Comparison of ENCODE assay signal across 15 cellular contexts in the genomic region with DNA sequence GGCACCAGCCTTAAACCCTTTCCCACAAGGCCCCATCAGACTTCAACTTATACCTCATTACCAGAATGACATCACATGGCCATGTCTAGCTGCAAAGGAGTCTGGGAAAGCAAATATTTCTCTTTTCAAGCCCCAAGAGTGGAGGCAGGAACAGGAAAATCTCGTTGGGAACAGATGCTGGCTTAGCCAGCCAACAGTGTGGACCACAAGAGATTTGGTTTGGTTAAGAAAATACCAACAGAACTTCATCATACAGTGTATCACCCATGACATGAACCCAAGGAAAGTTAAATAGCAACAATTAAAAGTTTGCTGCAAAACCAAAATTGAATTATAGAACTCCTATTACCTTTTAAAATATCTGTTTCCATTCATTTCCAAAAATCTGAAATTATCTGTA. TPM values are rescaled to one million over a fixed set of nuclear protein-coding genes. Genes with fewer than 3 reads are reported as not detected.
DNase-seq lines count a peak whose midpoint lies in the region; ATAC-seq, FAIRE-seq and TF ChIP-seq lines count a peak whose summit lies in the region.
"Had no signal": no experiment of that assay in that cellular context is flagged by ENCODE, and none has a peak within 500 bp of the region (broad histone marks: within the 10 kb centered on the region; RNA-seq: fewer than 3 reads in every experiment).

No MANE protein-coding gene starts in this region.

- no peak overlapping the region for H3K4ac ChIP-seq in IMR-90 (ENCODE audit: low read depth, low read length)

- H3K36me3 ChIP-seq in IMR-90 (ENCODE audit: control insufficient read depth, insufficient read depth, low read length) (no peaks in the 10 kb centered on the region), gastrocnemius medialis (no peaks in the 10 kb centered on the region)

- no peak overlapping the region for H3K27ac ChIP-seq in IMR-90 (ENCODE audit: insufficient read depth, low read length)
- H3K27ac ChIP-seq in gastrocnemius medialis, result peak overlapping the region; percentile 8 to 96 (median 84)
- H3K27ac ChIP-seq: C4-2B had no signal

- POLR2A ChIA-PET in IMR-90 (lab: Charles Lee; ENCODE audit: unreplicated experiment), result no interaction called here

- H2AK5ac ChIP-seq in IMR-90 (ENCODE audit: low read depth, low read length), result no peak overlapping the region

- no TSS peak for BruUV-seq in IMR-90 (replicated peaks; lab: Mats Ljungman, UMichigan)

- H2BK5ac ChIP-seq in IMR-90 (ENCODE audit: low read depth, low read length, poor library complexity, severe bottlenecking), result no peak overlapping the region

- H2BK20ac ChIP-seq in IMR-90 (ENCODE audit: low read depth, low read length), result no peak overlapping the region

- ATAC-seq in IMR-90 (ENCODE audit: low read depth), result no peak
- ATAC-seq in gastrocnemius medialis, result no peak
- ATAC-seq in GM18511 (IDR thresholded peaks at IDR 0.05; ENCODE audit: unreplicated experiment), result no peak
- ATAC-seq: GM12878, GM23338 had no signal

- no peak for FAIRE-seq in HTR-8/SVneo (lab: Jason Lieb, UNC)
- FAIRE-seq: GM12878, GM18507 had no signal

- H2AFZ ChIP-seq in IMR-90 (replicated peaks; ENCODE audit: low read length, poor library complexity), result no peak overlapping the region
- H2AFZ ChIP-seq: GM23338 had no signal

- H3K9ac ChIP-seq in IMR-90 (ENCODE audit: low read depth, low read length), result no peak overlapping the region

- no peak overlapping the region for H3K23ac ChIP-seq in IMR-90 (ENCODE audit: low read depth, low read length)

- no peak overlapping the region for H4K91ac ChIP-seq in IMR-90 (ENCODE audit: insufficient read depth, low read depth, low read length)

- peaks cover 5% of the 10 kb centered on the region; the same call in 1 of the 2 replicates for H3K9me1 ChIP-seq in IMR-90 (ENCODE audit: insufficient read depth, low read length)

- H3K4me3 ChIP-seq in IMR-90 (ENCODE audit: insufficient read depth, low read depth, low read length) (no peak overlapping the region), fibroblast of mammary gland (ENCODE audit: control insufficient read depth, low read depth, low read length) (no peak overlapping the region), gastrocnemius medialis (no peak overlapping the region)
- H3K4me3 ChIP-seq: GM12878, GM23338 had no signal

- no peaks in the 10 kb centered on the region for H3K27me3 ChIP-seq in IMR-90 (ENCODE audit: control insufficient read depth, insufficient read depth, low read length)
- no peaks in the 10 kb centered on the region for H3K27me3 ChIP-seq in gastrocnemius medialis

- TF ChIP-seq POLR2A in IMR-90 (IDR thresholded peaks at IDR 0.05; ENCODE audit: low read depth, low read length) (no peak), gastrocnemius medialis (IDR thresholded peaks at IDR 0.05) (no peak)

- no peak overlapping the region for H3K18ac ChIP-seq in IMR-90 (ENCODE audit: low read depth, low read length)

- TF ChIP-seq RAD21 in IMR-90 (IDR thresholded peaks at IDR 0.05; ENCODE audit: low read length), result no peak

- WGBS in IMR-90 (ENCODE audit: extremely low coverage in 2 of 2, insufficient read length in 1 of 2), 2 experiments, result no CpG with 5 or more reads among the region's 1 CpG

- no peak overlapping the region for H4K5ac ChIP-seq in IMR-90 (ENCODE audit: low read depth, low read length)

- dilution Hi-C loops in IMR-90 (cut with HindIII; ENCODE audit: low sequenced_read_pairs, unreplicated experiment), result no loop called here

- H2AK9ac ChIP-seq in IMR-90 (replicated peaks; ENCODE audit: low read depth, low read length, poor library complexity), result no peak overlapping the region

- peak; percentile 19 for DNase-seq in IMR-90
- DNase-seq in RPMI7951 (ENCODE audit: low read depth), result peak; percentile 25
- DNase-seq in fibroblast of mammary gland (ENCODE audit: low read depth), result peak; percentile 34
- no peak for DNase-seq in gastrocnemius medialis
- no peak for DNase-seq in HTR-8/SVneo (ENCODE audit: insufficient read length, low spot score)
- no peak for DNase-seq in NK-92 (lab: John Stamatoyannopoulos, UW; ENCODE audit: unreplicated experiment)
- DNase-seq in KBM-7, result no peak
- DNase-seq: CD4-positive, alpha-beta memory T cell; DMS79; H7 had no signal

- in situ Hi-C loops in IMR-90 (cut with MboI; ENCODE audit: low sequenced_read_pairs) (no loop called here), gastrocnemius medialis (cut with MboI; ENCODE audit: low sequenced_read_pairs in 4 of 4) (loop anchor here (5.0 to 10.0 kb wide), 5 partner anchors 75 to 143 kb away; no protein-coding TSS in a partner anchor), KBM-7 (cut with MboI; ENCODE audit: low pct_unique_long_range_greater_than_20kb, low sequenced_read_pairs) (no loop called here)

- H3K14ac ChIP-seq in IMR-90 (replicated peaks; ENCODE audit: low read depth, low read length), result no peak overlapping the region

- no peak overlapping the region for H2BK120ac ChIP-seq in IMR-90 (ENCODE audit: low read depth, low read length)

- H4K8ac ChIP-seq in IMR-90 (ENCODE audit: low read depth in 2 of 2, low read length in 2 of 2), result no peak overlapping the region

- intact Hi-C loops in IMR-90 (cut with micrococcal nuclease), result loop anchor here (5.0 kb wide), 4 partner anchors 48 to 497 kb away; no protein-coding TSS in a partner anchor
- intact Hi-C loops in gastrocnemius medialis (cut with DNase I; ENCODE audit: low total_unique reads), result loop anchor here (2.0 to 10.0 kb wide), 4 partner anchors 38 to 285 kb away; partner anchors contain the start of gene ST7

- no peak overlapping the region for H3K4me2 ChIP-seq in IMR-90 (ENCODE audit: low read depth, low read length)
- H3K4me2 ChIP-seq: GM23338 had no signal

- H3K79me1 ChIP-seq in IMR-90 (ENCODE audit: low read depth in 1 of 2, low read length in 2 of 2), result peaks cover 12 to 20% of the 10 kb centered on the region in 2 experiments; a peak in 3 of 4 replicates

- TF ChIP-seq CTCF in IMR-90 (conservative IDR thresholded peaks at IDR 0.05; ENCODE audit: low read depth, low read length), result no peak
- no peak for TF ChIP-seq CTCF in fibroblast of mammary gland (conservative IDR thresholded peaks at IDR 0.05; ENCODE audit: control insufficient read depth, insufficient read depth, low read depth, low read length)
- no peak for TF ChIP-seq CTCF in gastrocnemius medialis (IDR thresholded peaks at IDR 0.05 in 4 of 5, conservative IDR thresholded peaks at IDR 0.05 in 1 of 5)

- H3K4me1 ChIP-seq in IMR-90 (ENCODE audit: control insufficient read depth, insufficient read depth, low read length) (peaks cover 5% of the 10 kb centered on the region), gastrocnemius medialis (peaks cover 32 to 38% of the 10 kb centered on the region in 2 donors)

- no peak overlapping the region for H2BK15ac ChIP-seq in IMR-90 (ENCODE audit: low read depth, low read length)

- H3K9me3 ChIP-seq in IMR-90 (ENCODE audit: control insufficient read depth, insufficient read depth, low read length), result no peaks in the 10 kb centered on the region
- no peaks in the 10 kb centered on the region for H3K9me3 ChIP-seq in gastrocnemius medialis

- CTCF ChIA-PET in IMR-90 (lab: Yijun Ruan, JAX), result no interaction called here

- H4K20me1 ChIP-seq in IMR-90 (ENCODE audit: insufficient read depth, low read length), result no peaks in the 10 kb centered on the region

- no peak overlapping the region for H3K56ac ChIP-seq in IMR-90 (ENCODE audit: extremely low read depth, insufficient read depth, low read length)

TF ChIP-seq in IMR-90, 13 proteins besides CTCF, POLR2A, EP300 and RAD21:
- TF ChIP-seq, protein P1, sequence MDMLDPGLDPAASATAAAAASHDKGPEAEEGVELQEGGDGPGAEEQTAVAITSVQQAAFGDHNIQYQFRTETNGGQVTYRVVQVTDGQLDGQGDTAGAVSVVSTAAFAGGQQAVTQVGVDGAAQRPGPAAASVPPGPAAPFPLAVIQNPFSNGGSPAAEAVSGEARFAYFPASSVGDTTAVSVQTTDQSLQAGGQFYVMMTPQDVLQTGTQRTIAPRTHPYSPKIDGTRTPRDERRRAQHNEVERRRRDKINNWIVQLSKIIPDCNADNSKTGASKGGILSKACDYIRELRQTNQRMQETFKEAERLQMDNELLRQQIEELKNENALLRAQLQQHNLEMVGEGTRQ (IDR thresholded peaks at IDR 0.05; ENCODE audit: low read depth, low read length), result no peak
- TF ChIP-seq CHD1 (IDR thresholded peaks at IDR 0.05; ENCODE audit: low read depth, low read length) (no peak), BHLHE40 (IDR thresholded peaks at IDR 0.05; ENCODE audit: low read depth, low read length) (no peak), MXI1 (IDR thresholded peaks at IDR 0.05; ENCODE audit: borderline replicate concordance, low read depth, low read length) (no peak), CEBPB (IDR thresholded peaks at IDR 0.05; ENCODE audit: low read depth, low read length) (no peak), RFX5 (IDR thresholded peaks at IDR 0.05; ENCODE audit: low read depth, low read length) (no peak), NFE2L2 (IDR thresholded peaks at IDR 0.05; ENCODE audit: low read depth, low read length) (no peak), RCOR1 (IDR thresholded peaks at IDR 0.05; ENCODE audit: insufficient replicate concordance, low read length) (no peak), FOS (IDR thresholded peaks at IDR 0.05; ENCODE audit: low read depth, low read length) (no peak), MAZ (IDR thresholded peaks at IDR 0.05; ENCODE audit: borderline replicate concordance, low read depth, low read length) (no peak), MAFK (IDR thresholded peaks at IDR 0.05; ENCODE audit: low read depth, low read length) (no peak)
TF ChIP-seq in IMR-90: peak in this region for 0.

RNA-seq across cellular contexts. Expression of gene MET, which starts 2.2 kb away (rescaled TPM):
- total RNA-seq in IMR-90 (2012; rRNA removed) (68.0 and 84.6 TPM in 2 replicates), gastrocnemius medialis (10 to 100 TPM; 15.9 to 36.8 (median 28.7) TPM)
- polyA plus RNA-seq in IMR-90 (2012; rRNA removed), result 14.5 and 15.0 TPM in 2 replicates
- 7.0 and 7.9 TPM in 2 replicates for polyA plus RNA-seq in IMR-90 (2012; cell fraction: cytosol; rRNA removed)
- polyA plus RNA-seq in IMR-90 (2012; cell fraction: nucleus; rRNA removed; ENCODE audit: low replicate concordance), result 3.0 and 10.6 TPM in 2 replicates
- total RNA-seq in RPMI7951 (2014; rRNA removed; shearing (Covaris generic)), result 52.7 and 62.1 TPM in 2 replicates
- polyA plus RNA-seq: CD4-positive, alpha-beta memory T cell had no signal

Comparison
In these comparisons a context has a peak if more than half of its experiments do, and no peak if none do; other contexts are left out.
1. DNase-seq: peak in IMR-90 (single experiment), RPMI7951 (single experiment) and fibroblast of mammary gland (single experiment); none in gastrocnemius medialis (0 of 2), HTR-8/SVneo (single experiment), NK-92 (single experiment) and KBM-7 (single experiment).
2. in situ Hi-C loops: an anchor here in gastrocnemius medialis (5.0 to 10.0 kb wide); none called in IMR-90 and KBM-7.